Comparison of ENCODE assay signal across 1 cellular context in genomic region chr7:145347271-145347670, GRCh38.
TF ChIP-seq lines count a peak whose summit lies in the region.

No MANE protein-coding gene starts in this region.

TF ChIP-seq in HepG2, 621 proteins besides CTCF, POLR2A, EP300 and RAD21 (continued from another document):
- TF ChIP-seq ZNF280B (CRISPR knock-in tag; IDR thresholded peaks at IDR 0.05; ENCODE audit: borderline replicate concordance) (no peak), HMGA1 (CRISPR knock-in tag; conservative IDR thresholded peaks at IDR 0.05) (no peak), NFKBIZ (CRISPR knock-in tag; IDR thresholded peaks at IDR 0.05) (no peak)
TF ChIP-seq in HepG2: peak in this region for 2.
